Comparison of ENCODE assay signal across 8 cellular contexts in the genomic region with DNA sequence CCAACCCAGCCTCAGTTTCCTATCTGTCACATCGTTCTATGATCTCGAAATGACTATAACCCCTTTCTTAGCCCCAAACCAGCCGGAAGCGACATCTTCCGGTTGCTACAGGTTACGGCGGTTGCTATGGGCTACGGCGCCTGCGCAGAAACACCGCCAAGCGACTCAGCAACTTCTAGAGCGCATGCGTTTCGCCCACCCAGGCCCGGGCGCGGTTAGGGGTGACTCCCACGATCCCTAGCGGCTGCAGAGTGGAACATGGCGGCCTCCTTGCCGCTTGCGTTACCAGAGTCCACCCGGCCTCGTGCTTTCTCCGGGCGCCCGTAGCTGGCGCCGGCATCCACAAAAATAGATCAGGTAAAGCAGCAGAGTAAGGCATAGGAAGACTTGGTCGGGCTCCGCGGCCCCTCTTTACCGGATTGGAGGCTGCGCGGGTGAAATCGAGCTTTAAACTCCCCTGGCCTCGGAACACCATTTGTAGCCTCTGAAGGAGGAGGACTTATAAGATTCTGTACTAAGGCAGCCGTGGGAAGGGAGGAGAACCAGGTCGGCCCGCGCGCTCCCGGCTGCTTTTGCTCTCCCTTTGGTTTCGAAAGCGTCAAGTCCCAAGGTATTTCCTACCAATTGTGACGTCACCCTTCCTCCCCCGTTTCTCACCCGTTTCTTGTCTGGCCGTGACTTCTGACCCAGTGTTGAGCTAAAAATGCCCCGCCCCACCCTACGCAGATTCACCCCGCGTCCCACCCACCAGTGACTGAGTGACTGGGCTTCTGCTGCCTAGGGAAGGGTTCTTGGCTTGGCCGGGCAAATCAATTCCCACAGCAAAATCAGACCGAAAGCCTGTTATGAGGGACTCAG.
DNase-seq lines count a peak whose midpoint lies in the region; ATAC-seq and TF ChIP-seq lines count a peak whose summit lies in the region.

No MANE protein-coding gene starts in this region.

- H3K36me3 Mint-ChIP-seq in effector memory CD8-positive, alpha-beta T cell (ENCODE audit: insufficient read depth): peaks cover 3% of the 10 kb centered on the region

- no peak for TF ChIP-seq CTCF in GM20000 (IDR thresholded peaks at IDR 0.05; ENCODE audit: extremely low read depth, missing control alignments)

- H3K27me3 Mint-ChIP-seq in effector memory CD8-positive, alpha-beta T cell: peaks cover 0 to 10% of the 10 kb centered on the region in 2 donors

- H3K9me3 Mint-ChIP-seq in effector memory CD8-positive, alpha-beta T cell: no peaks in the 10 kb centered on the region

- H3K27ac Mint-ChIP-seq in effector memory CD8-positive, alpha-beta T cell: no peak overlapping the region

- no peak overlapping the region for H3K4me3 Mint-ChIP-seq in effector memory CD8-positive, alpha-beta T cell

- ATAC-seq in effector memory CD8-positive, alpha-beta T cell (replicated peaks): peak; percentile 87

- DNase-seq in COR-L47 (lab: John Stamatoyannopoulos, UW) (peak; percentile 98), GM20000 (ENCODE audit: low spot score) (peak; percentile 96), HS-5 (ENCODE audit: low read depth) (peak; percentile 83), NK-92 (lab: John Stamatoyannopoulos, UW; ENCODE audit: unreplicated experiment) (peak; percentile 89), medulla oblongata (ENCODE audit: extremely low spot score) (peak; percentile 98)
- DNase-seq in activated CD8-positive, alpha-beta memory T cell treated with anti-CD3 and anti-CD28 coated beads for 24 hours: peak; percentile 99
- peak; percentile 98 for DNase-seq in effector memory CD8-positive, alpha-beta T cell
- DNase-seq in stimulated activated CD4-positive, alpha-beta T cell treated with anti-CD3 and anti-CD28 coated beads, TNF-alpha, amount 100 ng/mL, for 48 hours (ENCODE audit: low read depth in 3 of 3): peak; percentile 97 to 98 (median 98)

- peaks cover 16 to 22% of the 10 kb centered on the region in 2 donors for H3K4me1 Mint-ChIP-seq in effector memory CD8-positive, alpha-beta T cell (ENCODE audit: low read depth in 2 of 2)

Comparison
In these comparisons a context has a peak if more than half of its experiments do, and no peak if none do; other contexts are left out.
1. Peak in every context shown above with its lines: DNase-seq and ATAC-seq.